ENCODE assay signal across 8 cellular contexts in the genomic region with DNA sequence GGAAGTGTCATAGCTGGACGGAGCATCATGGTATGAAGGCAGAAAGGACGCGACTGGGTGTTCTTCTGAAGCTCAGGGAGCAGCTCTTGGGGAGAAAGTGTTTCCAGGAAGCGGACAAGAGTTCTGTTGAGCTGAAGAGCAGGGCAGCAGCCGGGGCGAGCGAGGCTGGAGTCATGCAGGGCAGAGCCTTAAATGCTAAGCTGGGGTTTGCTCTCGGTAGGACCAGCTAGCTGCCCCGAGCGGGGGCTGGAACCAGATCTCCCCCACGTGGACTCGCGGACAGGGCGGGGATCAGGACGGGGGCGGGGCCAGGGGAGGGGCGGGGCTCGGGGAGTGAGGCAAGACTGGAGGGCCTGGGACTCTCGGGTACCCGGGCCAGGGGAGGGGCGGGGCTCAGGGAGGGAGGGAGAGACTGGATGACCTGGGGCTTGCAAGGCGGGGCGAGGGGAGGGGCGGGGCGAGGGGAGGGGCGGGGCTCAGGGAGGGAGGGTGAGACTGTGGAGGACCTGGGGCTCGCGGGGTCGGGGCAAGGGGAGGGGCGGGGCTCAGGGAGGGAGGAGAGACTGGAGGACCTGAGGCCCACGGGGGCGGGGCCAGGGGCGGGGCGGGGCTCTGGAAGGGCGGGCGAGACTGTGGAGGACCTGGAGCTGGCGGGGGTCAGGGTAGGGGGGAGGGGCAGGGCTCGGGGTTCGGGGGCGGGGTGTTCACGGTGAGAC. TPM values are rescaled to one million over a fixed set of nuclear protein-coding genes. Genes with fewer than 3 reads are reported as not detected.
DNase-seq lines count a peak whose midpoint lies in the region; ATAC-seq and TF ChIP-seq lines count a peak whose summit lies in the region.

No MANE protein-coding gene starts in this region.

- H3K4me3 Mint-ChIP-seq in T-helper 17 cell, result peak overlapping the region; percentile 89
- H3K4me3 Mint-ChIP-seq in progenitor cell of endocrine pancreas (ENCODE audit: low read depth), result peak overlapping the region; percentile 88

- H3K9me3 ChIP-seq in T-helper 17 cell (ENCODE audit: control insufficient read depth, low read length, poor library complexity, severe bottlenecking) (no peaks in the 10 kb centered on the region), upper lobe of right lung (no peaks in the 10 kb centered on the region)

- ATAC-seq in HG02588 (IDR thresholded peaks at IDR 0.05; ENCODE audit: unreplicated experiment), result peak; percentile 56
- ATAC-seq in T-helper 17 cell, result peak; percentile 74
- peak; percentile 92 for ATAC-seq in left ventricle myocardium superior
- peak; percentile 94 for ATAC-seq in upper lobe of right lung

- TF ChIP-seq CTCF in progenitor cell of endocrine pancreas (IDR thresholded peaks at IDR 0.05; ENCODE audit: unreplicated experiment), result no peak
- TF ChIP-seq CTCF in upper lobe of right lung (IDR thresholded peaks at IDR 0.05), result no peak

- peak overlapping the region; percentile 78 for H3K27ac ChIP-seq in upper lobe of right lung

- H3K27me3 ChIP-seq in upper lobe of right lung, result no peaks in the 10 kb centered on the region

- peak overlapping the region; percentile 67 for H3K4me3 ChIP-seq in upper lobe of right lung

- intact Hi-C loops in left ventricle myocardium superior (cut with micrococcal nuclease), result no loop called here
- intact Hi-C loops in upper lobe of right lung (cut with DNase I), result no loop called here

- no peaks in the 10 kb centered on the region for H3K9me3 Mint-ChIP-seq in progenitor cell of endocrine pancreas (ENCODE audit: low read depth)

- H3K27ac Mint-ChIP-seq in T-helper 17 cell, result peak overlapping the region; percentile 63
- H3K27ac Mint-ChIP-seq in progenitor cell of endocrine pancreas, result peak overlapping the region; percentile 73

- peaks cover 26% of the 10 kb centered on the region for H3K4me1 ChIP-seq in upper lobe of right lung

- no peaks in the 10 kb centered on the region for H3K36me3 ChIP-seq in upper lobe of right lung

- H3K4me1 Mint-ChIP-seq in T-helper 17 cell (peaks cover 14% of the 10 kb centered on the region), progenitor cell of endocrine pancreas (ENCODE audit: low read depth) (peaks cover 6% of the 10 kb centered on the region)

- no peaks in the 10 kb centered on the region for H3K27me3 Mint-ChIP-seq in T-helper 17 cell
- H3K27me3 Mint-ChIP-seq in progenitor cell of endocrine pancreas, result peaks cover 23% of the 10 kb centered on the region

- H3K36me3 Mint-ChIP-seq in T-helper 17 cell (ENCODE audit: low read depth) (no peaks in the 10 kb centered on the region), progenitor cell of endocrine pancreas (ENCODE audit: insufficient read depth) (no peaks in the 10 kb centered on the region)

- DNase-seq in GF-D8 (lab: John Stamatoyannopoulos, UW) (peak; percentile 78), NCI-H1417 (lab: John Stamatoyannopoulos, UW) (peak; percentile 77 to 95 (median 88)), T-helper 17 cell (peak; percentile 56 to 89 (median 82)), amygdala (lab: John Stamatoyannopoulos, UW) (peak in 53 of 56 donors; percentile 28 to 95 (median 77)), left ventricle myocardium superior (peak; percentile 97), progenitor cell of endocrine pancreas (ENCODE audit: low spot score, unreplicated experiment) (peak; percentile 90), upper lobe of right lung (peak; percentile 98)

RNA-seq across cellular contexts. Expression of gene FAH, which starts 0.5 kb away (rescaled TPM):
- total RNA-seq in T-helper 17 cell (10 to 100 TPM in 1 of 2 donors, 1 to 10 TPM in 1; 5.2 to 16.3 TPM), left ventricle myocardium superior (21.9 TPM), progenitor cell of endocrine pancreas (18.2 and 18.4 TPM in 2 replicates), upper lobe of right lung (31.7 TPM)

Comparison
In these comparisons a context has a peak if more than half of its experiments do, and no peak if none do; other contexts are left out.
1. Peak in every context shown above with its lines: DNase-seq, ATAC-seq, H3K4me3 ChIP-seq and H3K27ac ChIP-seq.